In genomic region chr6:63307581-63308246, GRCh38 we compare ENCODE assay signal across 8 cellular contexts. TPM values are rescaled to one million over a fixed set of nuclear protein-coding genes. Genes with fewer than 3 reads are reported as not detected.
DNase-seq lines count a peak whose midpoint lies in the region; ATAC-seq and TF ChIP-seq lines count a peak whose summit lies in the region.

No MANE protein-coding gene starts in this region.

- H3K4me3 Mint-ChIP-seq in stimulated activated memory B cell treated with anti-CD40 and anti-IgM and Interleukin-4, amounts not matched to agents 10 μg/mL and 1 μg/mL and 100 μg/mL, for 72 hours, result no peak overlapping the region
- H3K4me3 Mint-ChIP-seq in nephron progenitor cell, result no peak overlapping the region

- POLR2A ChIA-PET in OCI-LY7 (lab: Charles Lee), result no interaction called here

- no peaks in the 10 kb centered on the region for H3K36me3 ChIP-seq in OCI-LY7 (ENCODE audit: insufficient read depth, low read length)

- intact Hi-C loops in OCI-LY7 (cut with micrococcal nuclease; ENCODE audit: unreplicated experiment), result loop anchor here (2.0 kb wide), 1 partner anchor 457 kb away; no protein-coding TSS in a partner anchor

- TF ChIP-seq CTCF in OCI-LY7 (conservative IDR thresholded peaks at IDR 0.05; ENCODE audit: low read length) (peak; percentile 80), nephron progenitor cell (IDR thresholded peaks at IDR 0.05) (no peak)

- no peaks in the 10 kb centered on the region for H3K9me3 Mint-ChIP-seq in stimulated activated memory B cell treated with anti-CD40 and anti-IgM and Interleukin-4, amounts not matched to agents 10 μg/mL and 1 μg/mL and 100 μg/mL, for 72 hours
- no peaks in the 10 kb centered on the region for H3K9me3 Mint-ChIP-seq in nephron progenitor cell

- H3K36me3 Mint-ChIP-seq in stimulated activated memory B cell treated with anti-CD40 and anti-IgM and Interleukin-4, amounts not matched to agents 10 μg/mL and 1 μg/mL and 100 μg/mL, for 72 hours, result no peaks in the 10 kb centered on the region
- H3K36me3 Mint-ChIP-seq in nephron progenitor cell (ENCODE audit: low read depth), result no peaks in the 10 kb centered on the region

- H3K27ac ChIP-seq in OCI-LY7 (ENCODE audit: low read depth, low read length, poor library complexity, severe bottlenecking), result no peak overlapping the region

- H2AFZ ChIP-seq in OCI-LY7 (ENCODE audit: low read length), result no peak overlapping the region

- H3K4me1 ChIP-seq in OCI-LY7 (ENCODE audit: insufficient read depth, low read length, poor library complexity, severe bottlenecking), result no peaks in the 10 kb centered on the region

- no peaks in the 10 kb centered on the region for H4K20me1 ChIP-seq in OCI-LY7 (ENCODE audit: insufficient read depth, low read length)

- H3K9me3 ChIP-seq in OCI-LY7 (ENCODE audit: low read length), result no peaks in the 10 kb centered on the region

- H3K79me2 ChIP-seq in OCI-LY7 (ENCODE audit: insufficient read depth, low read depth, low read length), result no peaks in the 10 kb centered on the region

- no peaks in the 10 kb centered on the region for H3K9me2 ChIP-seq in OCI-LY7 (ENCODE audit: insufficient read depth, low read length)

- H3K27ac Mint-ChIP-seq in stimulated activated memory B cell treated with anti-CD40 and anti-IgM and Interleukin-4, amounts not matched to agents 10 μg/mL and 1 μg/mL and 100 μg/mL, for 72 hours, result no peak overlapping the region
- H3K27ac Mint-ChIP-seq in nephron progenitor cell, result no peak overlapping the region

- H3K4me3 ChIP-seq in OCI-LY7 (ENCODE audit: low read depth, low read length, poor library complexity, severe bottlenecking), result no peak overlapping the region

- H3K27me3 Mint-ChIP-seq in stimulated activated memory B cell treated with anti-CD40 and anti-IgM and Interleukin-4, amounts not matched to agents 10 μg/mL and 1 μg/mL and 100 μg/mL, for 72 hours, result no peaks in the 10 kb centered on the region
- peaks cover 3% of the 10 kb centered on the region for H3K27me3 Mint-ChIP-seq in nephron progenitor cell (ENCODE audit: low read depth, poor library complexity)

- CTCF ChIA-PET in OCI-LY7 (lab: Charles Lee; ENCODE audit: unreplicated experiment), result no interaction called here

- H3K4me1 Mint-ChIP-seq in stimulated activated memory B cell treated with anti-CD40 and anti-IgM and Interleukin-4, amounts not matched to agents 10 μg/mL and 1 μg/mL and 100 μg/mL, for 72 hours, result no peaks in the 10 kb centered on the region
- no peaks in the 10 kb centered on the region for H3K4me1 Mint-ChIP-seq in nephron progenitor cell

- no peak overlapping the region for H3K4me2 ChIP-seq in OCI-LY7 (ENCODE audit: low read length)

- DNase-seq in ELF-1 (ENCODE audit: low read depth, low spot score) (peak; percentile 17), OCI-LY7 (ENCODE audit: low spot score) (peak; percentile 54), fibroblast of gingiva (ENCODE audit: low read depth) (peak; percentile 47), activated gamma-delta T cell treated with Interleukin-2 at 50 U/mL for 16 hours (no peak), nephron progenitor cell (no peak)

- ATAC-seq in GM19463 (IDR thresholded peaks at IDR 0.05; ENCODE audit: unreplicated experiment), result peak; percentile 84
- peak; percentile 93 for ATAC-seq in HG03442 (IDR thresholded peaks at IDR 0.05; ENCODE audit: unreplicated experiment)
- peak; percentile 73 for ATAC-seq in stimulated activated memory B cell treated with anti-CD40 and anti-IgM and Interleukin-4, amounts not matched to agents 10 μg/mL and 1 μg/mL and 100 μg/mL, for 72 hours

- BruUV-seq in OCI-LY7 (replicated peaks; lab: Mats Ljungman, UMichigan), result no TSS peak

RNA-seq across cellular contexts. Expression of gene LGSN, which starts 12.1 kb away (rescaled TPM):
- 0.25 and 0.41 TPM in 2 replicates for total RNA-seq in OCI-LY7 (2014; rRNA removed; shearing (Covaris generic))
- total RNA-seq in OCI-LY7 (2022), result 0.26 and 0.76 TPM in 2 replicates

Comparison
In these comparisons a context has a peak if more than half of its experiments do, and no peak if none do; other contexts are left out.
1. DNase-seq: peak in ELF-1 (single experiment), OCI-LY7 (single experiment) and fibroblast of gingiva (single experiment); none in activated gamma-delta T cell treated with Interleukin-2 at 50 U/mL for 16 hours (single experiment) and nephron progenitor cell (single experiment).
2. Peak in every context shown above with its lines, with median percentiles within 50 percentile points of each other: ATAC-seq.